9 cellular contexts compared by ENCODE assay signal in genomic region chr3:46845397-46845859, GRCh38. TPM values are rescaled to one million over a fixed set of nuclear protein-coding genes. Genes with fewer than 3 reads are reported as not detected.
DNase-seq lines count a peak whose midpoint lies in the region; ATAC-seq and TF ChIP-seq lines count a peak whose summit lies in the region.
"Had no signal": no experiment of that assay in that cellular context is flagged by ENCODE, and none has a peak within 500 bp of the region (broad histone marks: within the 10 kb centered on the region; RNA-seq: fewer than 3 reads in every experiment).

No MANE protein-coding gene starts in this region.

- H3K9me3 ChIP-seq in cardiac muscle cell (ENCODE audit: low read depth) (no peaks in the 10 kb centered on the region), parathyroid adenoma (ENCODE audit: control insufficient read depth, low read length) (no peaks in the 10 kb centered on the region)

- TF ChIP-seq CTCF in cardiac muscle cell (IDR thresholded peaks at IDR 0.05; ENCODE audit: low read depth, low read length) (no peak), parathyroid adenoma (IDR thresholded peaks at IDR 0.05) (no peak)

- peaks cover 11% of the 10 kb centered on the region for H3K4me1 ChIP-seq in cardiac muscle cell (ENCODE audit: low read depth)
- H3K4me1 ChIP-seq in parathyroid adenoma = peaks cover 14% of the 10 kb centered on the region

- no peaks in the 10 kb centered on the region for H3K27me3 ChIP-seq in cardiac muscle cell
- H3K27me3 ChIP-seq in parathyroid adenoma (ENCODE audit: control insufficient read depth, insufficient read depth, low read length) = no peaks in the 10 kb centered on the region

- peak; percentile 37 for ATAC-seq in HG03097 (IDR thresholded peaks at IDR 0.05; ENCODE audit: low FRiP score, unreplicated experiment)
- ATAC-seq in activated CD8-positive, alpha-beta T cell treated with anti-CD3 and anti-CD28 coated beads, Interleukin-2, amount 10 ng/mL, durations not matched to agents 7 days and 5 days = no peak

- peak overlapping the region; percentile 100 for H2AFZ ChIP-seq in parathyroid adenoma

- H3K9me3 Mint-ChIP-seq in activated naive CD4-positive, alpha-beta T cell treated with anti-CD3 and anti-CD28 coated beads, Interleukin-2, amount 10 ng/mL, durations not matched to agents 7 days and 5 days = peaks cover 13% of the 10 kb centered on the region
- peaks cover 9% of the 10 kb centered on the region for H3K9me3 Mint-ChIP-seq in activated CD8-positive, alpha-beta T cell treated with anti-CD3 and anti-CD28 coated beads, Interleukin-2, amount 10 ng/mL, durations not matched to agents 7 days and 5 days (ENCODE audit: insufficient read depth)

- POLR2A ChIA-PET in activated CD8-positive, alpha-beta T cell treated with anti-CD3 and anti-CD28 coated beads, Interleukin-2, amount 10 ng/mL, durations not matched to agents 7 days and 5 days (lab: Charles Lee) = interaction anchor here (1.9 kb wide), 1 partner anchor 535 kb away, joined by 4 read pairs; the partner anchor contains the start of gene PTPN23

- H3K79me2 ChIP-seq in parathyroid adenoma = no peaks in the 10 kb centered on the region

- peaks cover 54% of the 10 kb centered on the region for H3K27me3 Mint-ChIP-seq in activated naive CD4-positive, alpha-beta T cell treated with anti-CD3 and anti-CD28 coated beads, Interleukin-2, amount 10 ng/mL, durations not matched to agents 7 days and 5 days
- peaks cover 27% of the 10 kb centered on the region for H3K27me3 Mint-ChIP-seq in activated CD8-positive, alpha-beta T cell treated with anti-CD3 and anti-CD28 coated beads, Interleukin-2, amount 10 ng/mL, durations not matched to agents 7 days and 5 days (ENCODE audit: low read depth)

- peaks cover 4% of the 10 kb centered on the region for H3K36me3 Mint-ChIP-seq in activated naive CD4-positive, alpha-beta T cell treated with anti-CD3 and anti-CD28 coated beads, Interleukin-2, amount 10 ng/mL, durations not matched to agents 7 days and 5 days
- H3K36me3 Mint-ChIP-seq in activated CD8-positive, alpha-beta T cell treated with anti-CD3 and anti-CD28 coated beads, Interleukin-2, amount 10 ng/mL, durations not matched to agents 7 days and 5 days (ENCODE audit: low read depth) = peaks cover 4% of the 10 kb centered on the region

- no peak overlapping the region for H3K27ac Mint-ChIP-seq in activated naive CD4-positive, alpha-beta T cell treated with anti-CD3 and anti-CD28 coated beads, Interleukin-2, amount 10 ng/mL, durations not matched to agents 7 days and 5 days
- peak overlapping the region; percentile 61 for H3K27ac Mint-ChIP-seq in activated CD8-positive, alpha-beta T cell treated with anti-CD3 and anti-CD28 coated beads, Interleukin-2, amount 10 ng/mL, durations not matched to agents 7 days and 5 days

- peak overlapping the region; percentile 80 for H3K4me2 ChIP-seq in parathyroid adenoma (ENCODE audit: low read length)

- peaks cover 16% of the 10 kb centered on the region for H3K4me1 Mint-ChIP-seq in activated naive CD4-positive, alpha-beta T cell treated with anti-CD3 and anti-CD28 coated beads, Interleukin-2, amount 10 ng/mL, durations not matched to agents 7 days and 5 days
- H3K4me1 Mint-ChIP-seq in activated CD8-positive, alpha-beta T cell treated with anti-CD3 and anti-CD28 coated beads, Interleukin-2, amount 10 ng/mL, durations not matched to agents 7 days and 5 days (ENCODE audit: low read depth) = peaks cover 12% of the 10 kb centered on the region

- H3K27ac ChIP-seq in cardiac muscle cell (peak overlapping the region; percentile 78), parathyroid adenoma (peak overlapping the region; percentile 55)

- peak overlapping the region; percentile 57 for H3K4me3 Mint-ChIP-seq in activated naive CD4-positive, alpha-beta T cell treated with anti-CD3 and anti-CD28 coated beads, Interleukin-2, amount 10 ng/mL, durations not matched to agents 7 days and 5 days
- peak overlapping the region; percentile 67 for H3K4me3 Mint-ChIP-seq in activated CD8-positive, alpha-beta T cell treated with anti-CD3 and anti-CD28 coated beads, Interleukin-2, amount 10 ng/mL, durations not matched to agents 7 days and 5 days
- H3K4me3 Mint-ChIP-seq: neural crest cell had no signal

- H3K9ac ChIP-seq in parathyroid adenoma = peak overlapping the region; percentile 57

- DNase-seq in activated naive CD4-positive, alpha-beta T cell treated with anti-CD3 and anti-CD28 coated beads, Interleukin-2, amount 10 ng/mL, durations not matched to agents 7 days and 5 days = no peak
- no peak for DNase-seq in activated naive CD4-positive, alpha-beta T cell (lab: John Stamatoyannopoulos, UW)
- DNase-seq in activated CD8-positive, alpha-beta T cell treated with anti-CD3 and anti-CD28 coated beads, Interleukin-2, amount 10 ng/mL, durations not matched to agents 7 days and 5 days = no peak
- DNase-seq in cardiac muscle cell (ENCODE audit: low read depth in 1 of 2, low spot score in 1 of 2) = peak in 1 of 2 donors; percentile 90
- DNase-seq in NCI-H2107 (lab: John Stamatoyannopoulos, UW) = no peak
- no peak for DNase-seq in OCI-M2 (lab: John Stamatoyannopoulos, UW; ENCODE audit: unreplicated experiment)

- H3K4me3 ChIP-seq in cardiac muscle cell = no peak overlapping the region
- H3K4me3 ChIP-seq in parathyroid adenoma (ENCODE audit: low read depth, low read length) = peak overlapping the region; percentile 50

- H3K36me3 ChIP-seq in cardiac muscle cell = peaks cover 21% of the 10 kb centered on the region
- H3K36me3 ChIP-seq in parathyroid adenoma (ENCODE audit: control insufficient read depth, insufficient read depth, low read length) = no peaks in the 10 kb centered on the region

- CTCF ChIA-PET in activated naive CD4-positive, alpha-beta T cell treated with anti-CD3 and anti-CD28 coated beads, Interleukin-2, amount 10 ng/mL, durations not matched to agents 7 days and 5 days (lab: Charles Lee) = interaction anchor here (0.9 to 1.8 kb wide), 3 partner anchors 14 to 150 kb away, joined by 3 to 5 read pairs (median 3); no protein-coding TSS in a partner anchor
- CTCF ChIA-PET in activated CD8-positive, alpha-beta T cell treated with anti-CD3 and anti-CD28 coated beads, Interleukin-2, amount 10 ng/mL, durations not matched to agents 7 days and 5 days (lab: Charles Lee) = interaction anchor here (1.0 to 1.7 kb wide), 6 partner anchors 21 to 458 kb away, joined by 3 to 5 read pairs (median 4); no protein-coding TSS in a partner anchor

RNA-seq across cellular contexts. Expression of gene MYL3, which starts 17.8 kb away (rescaled TPM):
- total RNA-seq in activated CD8-positive, alpha-beta T cell treated with anti-CD3 and anti-CD28 coated beads, Interleukin-2, amount 10 ng/mL, durations not matched to agents 7 days and 5 days = not detected
- 2,390 and 3,091 TPM in 2 replicates for total RNA-seq in cardiac muscle cell
- polyA plus RNA-seq in cardiac muscle cell = 2,590 and 3,027 TPM in 2 replicates
- total RNA-seq: neural crest cell had no signal

RNA-seq across cellular contexts. Expression of gene PTH1R, which starts 32.1 kb away (rescaled TPM):
- total RNA-seq in activated CD8-positive, alpha-beta T cell treated with anti-CD3 and anti-CD28 coated beads, Interleukin-2, amount 10 ng/mL, durations not matched to agents 7 days and 5 days = not detected
- total RNA-seq in cardiac muscle cell = 101 and 121 TPM in 2 replicates
- 112 and 164 TPM in 2 replicates for polyA plus RNA-seq in cardiac muscle cell

Comparison
In these comparisons a context has a peak if more than half of its experiments do, and no peak if none do; other contexts are left out.
1. RNA of gene MYL3, which starts 17.8 kb away (total RNA-seq): 2,390 to 3,091 TPM in cardiac muscle cell; not detected in activated CD8-positive, alpha-beta T cell treated with anti-CD3 and anti-CD28 coated beads, Interleukin-2, amount 10 ng/mL, durations not matched to agents 7 days and 5 days; every median in the first group is over 1,000 times any median in the second.
2. RNA of gene PTH1R, which starts 32.1 kb away (total RNA-seq): 101 to 121 TPM in cardiac muscle cell; not detected in activated CD8-positive, alpha-beta T cell treated with anti-CD3 and anti-CD28 coated beads, Interleukin-2, amount 10 ng/mL, durations not matched to agents 7 days and 5 days; every median in the first group is over 100 times any median in the second.